In genomic region chr7:112869111-112869774, GRCh38 we compare ENCODE assay signal across 8 cellular contexts.
A peak's percentile ranks its signal among the peaks of the same experiment; 100 is the strongest.
DNase-seq lines count a peak whose midpoint lies in the region; FAIRE-seq and TF ChIP-seq lines count a peak whose summit lies in the region.

No MANE protein-coding gene starts in this region.

- no peak for TF ChIP-seq EP300 in tibial nerve (IDR thresholded peaks at IDR 0.05)

- H3K9me3 ChIP-seq in small intestine (ENCODE audit: control insufficient read depth, low read depth): no peaks in the 10 kb centered on the region
- H3K9me3 ChIP-seq in tibial nerve: peaks cover 0 to 4% (median 2%) of the 10 kb centered on the region in 4 donors

- TF ChIP-seq CTCF in foreskin fibroblast (IDR thresholded peaks at IDR 0.05; ENCODE audit: low read depth, low read length): peak; percentile 86
- TF ChIP-seq CTCF in tibial nerve (IDR thresholded peaks at IDR 0.05): peak in 2 of 5 experiments; percentile 25 to 49

- peaks cover 0 to 4% of the 10 kb centered on the region in 2 donors for H3K4me1 ChIP-seq in small intestine (ENCODE audit: control insufficient read depth in 2 of 2, insufficient read depth in 1 of 2, low read depth in 1 of 2, low read length in 1 of 2)
- no peaks in the 10 kb centered on the region for H3K4me1 ChIP-seq in tibial nerve

- WGBS in small intestine, 3 donors: 75 to 83% (median 79%) methylated on average over 15 of the region's 15 CpGs
- 76 to 77% methylated on average over 15 of the region's 15 CpGs for WGBS in tibial nerve, 2 donors

- H3K27ac ChIP-seq in small intestine (ENCODE audit: low read depth in 1 of 2, low read length in 1 of 2): no peak overlapping the region
- H3K27ac ChIP-seq in tibial nerve: no peak overlapping the region

- H3K27me3 ChIP-seq in small intestine (ENCODE audit: control insufficient read depth in 2 of 2, insufficient read depth in 2 of 2, low read length in 2 of 2) (no peaks in the 10 kb centered on the region), tibial nerve (no peaks in the 10 kb centered on the region)

- no peak overlapping the region for H3K4me3 ChIP-seq in foreskin fibroblast (ENCODE audit: low read depth in 1 of 2, low read length in 2 of 2)
- H3K4me3 ChIP-seq in small intestine (ENCODE audit: low read depth in 1 of 2, low read length in 2 of 2): no peak overlapping the region
- H3K4me3 ChIP-seq in tibial nerve: no peak overlapping the region

- H3K36me3 ChIP-seq in small intestine (ENCODE audit: control insufficient read depth in 2 of 2, insufficient read depth in 2 of 2, low read length in 2 of 2): no peaks in the 10 kb centered on the region
- peaks cover 0 to 11% (median 0%) of the 10 kb centered on the region in 3 donors for H3K36me3 ChIP-seq in tibial nerve

- FAIRE-seq in H54 (lab: Jason Lieb, UNC) (peak; percentile 76), small intestine (lab: Jason Lieb, UNC) (no peak)

- TF ChIP-seq POLR2A in H54 (IDR thresholded peaks at IDR 0.05; ENCODE audit: low read depth, low read length) (no peak), tibial nerve (IDR thresholded peaks at IDR 0.05) (no peak)

- DNase-seq in COLO829 (ENCODE audit: low spot score) (peak; percentile 83), H54 (ENCODE audit: insufficient read length, low spot score) (peak; percentile 13), NCI-H748 treated with DMSO at 0.1 percent for 48 hours (lab: John Stamatoyannopoulos, UW) (peak; percentile 11), activated T-cell treated with anti-CD3 and anti-CD28 coated beads for 24 hours (ENCODE audit: low read depth) (peak; percentile 37), foreskin fibroblast (peak; percentile 12 to 55), small intestine (peak; percentile 28), occipital lobe (lab: John Stamatoyannopoulos, UW) (no peak), tibial nerve (ENCODE audit: low spot score in 2 of 2) (no peak)

Comparison
In these comparisons a context has a peak if more than half of its experiments do, and no peak if none do; other contexts are left out.
1. DNase-seq: peak in COLO829 (single experiment), H54 (single experiment), NCI-H748 treated with DMSO at 0.1 percent for 48 hours (single experiment), activated T-cell treated with anti-CD3 and anti-CD28 coated beads for 24 hours (single experiment), foreskin fibroblast (2 of 2) and small intestine (single experiment); none in occipital lobe (single experiment) and tibial nerve (0 of 2).